Comparison of ENCODE assay signal across 17 cellular contexts in the genomic region with DNA sequence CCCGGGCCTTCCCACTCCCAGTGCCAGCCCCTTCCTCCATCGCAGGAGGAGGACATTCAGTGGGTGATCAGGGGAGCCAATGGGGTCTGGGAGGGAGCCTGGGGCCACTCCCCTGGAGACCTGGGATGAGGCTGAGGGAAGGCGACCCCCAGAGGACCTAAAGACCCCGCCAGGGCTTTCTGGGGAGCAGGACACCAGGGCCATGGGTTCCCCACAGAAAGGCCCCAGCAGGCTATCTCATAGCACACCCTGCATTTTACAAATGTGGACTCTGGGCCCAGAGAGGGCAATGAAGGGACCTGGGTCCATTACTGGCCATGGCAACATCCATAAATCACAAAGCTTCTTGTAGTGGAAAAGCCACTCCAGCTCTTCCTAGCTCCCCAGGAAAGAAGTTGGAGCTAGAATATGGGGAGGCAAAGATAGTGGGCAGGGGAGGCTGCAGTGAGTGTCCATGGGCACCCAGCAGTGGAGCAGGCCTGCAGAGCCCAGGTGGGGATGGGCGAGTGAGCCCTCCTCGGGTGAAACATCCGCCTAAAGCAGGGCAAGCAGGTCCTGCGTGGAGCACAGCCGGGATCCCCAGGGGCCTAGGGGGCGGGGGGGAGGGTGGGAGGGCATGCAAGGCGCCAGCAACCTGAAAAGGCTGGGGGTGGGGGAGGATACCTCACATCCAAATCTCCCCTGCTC.
"Had no signal": no experiment of that assay in that cellular context is flagged by ENCODE, and none has a peak within 500 bp of the region (broad histone marks: within the 10 kb centered on the region; RNA-seq: fewer than 3 reads in every experiment).

No MANE protein-coding gene starts in this region.

- H3K4me3 Mint-ChIP-seq: activated naive CD4-positive, alpha-beta T cell treated with anti-CD3 and anti-CD28 coated beads, Interleukin-2, amount 50 U/mL, for 24 hours; immature natural killer cell; nephron progenitor cell; T-helper 1 cell treated with Interleukin-12 subunit alpha and Interleukin-12 subunit beta and Interleukin-4 antibody, amounts not matched to agents 30 μg/mL and 1 μg/mL, for 36 hours; WTC11 had no signal

- ATAC-seq: WTC11 had no signal

- H3K4me1 Mint-ChIP-seq: activated naive CD4-positive, alpha-beta T cell treated with anti-CD3 and anti-CD28 coated beads, Interleukin-2, amount 50 U/mL, for 24 hours; immature natural killer cell had no signal

- H3K27ac Mint-ChIP-seq: activated naive CD4-positive, alpha-beta T cell treated with anti-CD3 and anti-CD28 coated beads, Interleukin-2, amount 50 U/mL, for 24 hours; immature natural killer cell; nephron progenitor cell; T-helper 1 cell treated with Interleukin-12 subunit alpha and Interleukin-12 subunit beta and Interleukin-4 antibody, amounts not matched to agents 30 μg/mL and 1 μg/mL, for 36 hours; WTC11 had no signal

- H3K36me3 Mint-ChIP-seq: activated naive CD4-positive, alpha-beta T cell treated with anti-CD3 and anti-CD28 coated beads, Interleukin-2, amount 50 U/mL, for 24 hours; immature natural killer cell; WTC11 had no signal

- H3K9me3 Mint-ChIP-seq: activated naive CD4-positive, alpha-beta T cell treated with anti-CD3 and anti-CD28 coated beads, Interleukin-2, amount 50 U/mL, for 24 hours; immature natural killer cell; nephron progenitor cell; T-helper 1 cell treated with Interleukin-12 subunit alpha and Interleukin-12 subunit beta and Interleukin-4 antibody, amounts not matched to agents 30 μg/mL and 1 μg/mL, for 36 hours; WTC11 had no signal

- DNase-seq: activated CD4-positive, alpha-beta T cell treated with anti-CD3 and anti-CD28 coated beads, Interleukin-2, amount 50 U/mL, for 48 hours; activated T-cell treated with anti-CD3 and anti-CD28 coated beads, Interleukin-2, amount 50 U/mL, for 48 hours; brain microvascular endothelial cell; caudate nucleus; dermis blood vessel endothelial cell; effector CD8-positive, alpha-beta T cell; foreskin melanocyte; immature natural killer cell; left ventricle myocardium inferior; nephron progenitor cell; nucleus accumbens; stimulated activated CD4-positive, alpha-beta T cell treated with anti-CD3 and anti-CD28 coated beads, Interleukin-4, amount 100 ng/mL, for 1 hour; stimulated activated naive CD4-positive, alpha-beta T cell treated with Interleukin-2 at 50 U/mL for 16 hours; T1000 had no signal
